In genomic region chr12:65656904-65657351, GRCh38 we compare ENCODE assay signal across 8 cellular contexts.
DNase-seq lines count a peak whose midpoint lies in the region; ATAC-seq and TF ChIP-seq lines count a peak whose summit lies in the region.

No MANE protein-coding gene starts in this region.

- TF ChIP-seq CTCF in HFFc6 (IDR thresholded peaks at IDR 0.05) (no peak), foreskin fibroblast (IDR thresholded peaks at IDR 0.05; ENCODE audit: low read depth, low read length) (no peak), ascending aorta (IDR thresholded peaks at IDR 0.05) (no peak)

- H3K27ac ChIP-seq in ascending aorta, result no peak overlapping the region

- peak overlapping the region; percentile 91 for H3K27ac Mint-ChIP-seq in HFFc6

- no peak overlapping the region for H3K4me3 ChIP-seq in foreskin fibroblast (ENCODE audit: low read depth in 1 of 2, low read length in 2 of 2)
- H3K4me3 ChIP-seq in ascending aorta, result no peak overlapping the region

- no peaks in the 10 kb centered on the region for H3K27me3 ChIP-seq in ascending aorta

- H3K36me3 ChIP-seq in ascending aorta, result no peaks in the 10 kb centered on the region

- intact Hi-C loops in left colon (cut with DNase I, micrococcal nuclease) (no loop called here), ascending aorta (cut with DNase I) (no loop called here)

- peak; percentile 59 for DNase-seq in AG08396 (ENCODE audit: low spot score)
- peak; percentile 99 for DNase-seq in HFFc6
- DNase-seq in foreskin fibroblast, result peak; percentile 98
- DNase-seq in left colon, result no peak
- no peak for DNase-seq in NCI-H2081 (lab: John Stamatoyannopoulos, UW)
- DNase-seq in putamen (ENCODE audit: low spot score), result no peak
- no peak for DNase-seq in ascending aorta (ENCODE audit: low spot score in 2 of 2)

- H3K27me3 Mint-ChIP-seq in HFFc6 (ENCODE audit: insufficient read depth), result no peaks in the 10 kb centered on the region

- H3K9me3 ChIP-seq in ascending aorta, result no peaks in the 10 kb centered on the region

- no peaks in the 10 kb centered on the region for H3K4me1 ChIP-seq in ascending aorta

- H3K4me3 Mint-ChIP-seq in HFFc6, result peak overlapping the region; percentile 35; the same call in 1 of the 2 replicates

- ATAC-seq in SK-N-SH treated with all-trans-retinoic acid at 6 μM for 48 hours (peak; percentile 69), left colon (no peak)

- H3K36me3 Mint-ChIP-seq in HFFc6 (ENCODE audit: low read depth), result peaks cover 35% of the 10 kb centered on the region

- peaks cover 69% of the 10 kb centered on the region for H3K4me1 Mint-ChIP-seq in HFFc6 (ENCODE audit: low read depth)

- peaks cover 8% of the 10 kb centered on the region for H3K9me3 Mint-ChIP-seq in HFFc6

TF ChIP-seq in SK-N-SH treated with all-trans-retinoic acid at 6 μM for 48 hours, 23 proteins besides CTCF, POLR2A, EP300 and RAD21:
- TF ChIP-seq ZNF70 (CRISPR knock-in tag; IDR thresholded peaks at IDR 0.05) (no peak), SNAI2 (CRISPR knock-in tag; IDR thresholded peaks at IDR 0.05) (no peak), ZC3H10 (CRISPR knock-in tag; IDR thresholded peaks at IDR 0.05) (no peak), ZNF8 (CRISPR knock-in tag; IDR thresholded peaks at IDR 0.05) (no peak), TSHZ2 (CRISPR knock-in tag; IDR thresholded peaks at IDR 0.05) (no peak), ZFP3 (CRISPR knock-in tag; IDR thresholded peaks at IDR 0.05) (no peak), GLIS3 (CRISPR knock-in tag; IDR thresholded peaks at IDR 0.05) (no peak), TOX (CRISPR knock-in tag; IDR thresholded peaks at IDR 0.05; ENCODE audit: borderline replicate concordance) (no peak), PATZ1 (CRISPR knock-in tag; IDR thresholded peaks at IDR 0.05; ENCODE audit: borderline replicate concordance) (no peak), OSR1 (CRISPR knock-in tag; IDR thresholded peaks at IDR 0.05) (no peak), POU6F1 (CRISPR knock-in tag; IDR thresholded peaks at IDR 0.05; ENCODE audit: borderline replicate concordance, low read depth) (no peak), CSDC2 (CRISPR knock-in tag; IDR thresholded peaks at IDR 0.05) (no peak), CSRNP3 (CRISPR knock-in tag; IDR thresholded peaks at IDR 0.05) (no peak), ZFP30 (CRISPR knock-in tag; IDR thresholded peaks at IDR 0.05) (no peak), BACH2 (CRISPR knock-in tag; IDR thresholded peaks at IDR 0.05; ENCODE audit: borderline replicate concordance) (no peak), ISL1 (CRISPR knock-in tag; IDR thresholded peaks at IDR 0.05) (no peak), PPARA (CRISPR knock-in tag; IDR thresholded peaks at IDR 0.05; ENCODE audit: borderline replicate concordance) (no peak), ARNTL (CRISPR knock-in tag; IDR thresholded peaks at IDR 0.05; ENCODE audit: borderline replicate concordance, low read depth) (no peak)

Comparison
In these comparisons a context has a peak if more than half of its experiments do, and no peak if none do; other contexts are left out.
1. DNase-seq: peak in AG08396 (single experiment), HFFc6 (single experiment) and foreskin fibroblast (2 of 2); none in left colon (0 of 2), NCI-H2081 (0 of 2), putamen (single experiment) and ascending aorta (0 of 2).